28 cellular contexts compared by ENCODE assay signal in genomic region chr5:179118338-179118737, GRCh38.
"Had no signal": no experiment of that assay in that cellular context is flagged by ENCODE, and none has a peak within 500 bp of the region (broad histone marks: within the 10 kb centered on the region; RNA-seq: fewer than 3 reads in every experiment).

No MANE protein-coding gene starts in this region.

- H3K4me1 ChIP-seq: foreskin keratinocyte, gastrocnemius medialis, heart left ventricle had no signal

- H3K4me3 ChIP-seq: coronary artery, dorsolateral prefrontal cortex, gastrocnemius medialis, heart left ventricle had no signal

- H3K27ac ChIP-seq: brain microvascular endothelial cell, coronary artery, dorsolateral prefrontal cortex, foreskin keratinocyte, gastrocnemius medialis, heart left ventricle, WERI-Rb-1 had no signal

- H3K36me3 ChIP-seq: gastrocnemius medialis, heart left ventricle, WERI-Rb-1 had no signal

- H3K27me3 ChIP-seq: brain microvascular endothelial cell, dorsolateral prefrontal cortex, foreskin keratinocyte, gastrocnemius medialis, heart left ventricle had no signal

- ATAC-seq: activated CD4-positive, CD25-positive, alpha-beta regulatory T cell treated with anti-CD3 and anti-CD28 coated beads, Interleukin-2, amount 50 U/mL, for 24 hours; activated T-cell treated with anti-CD3 and anti-CD28 coated beads, Interleukin-2, amount 50 U/mL, for 4 hours; activated T-helper 17 cell treated with anti-CD3 and anti-CD28 coated beads, Interleukin-2, amount 50 U/mL, for 72 hours; esophagus mucosa; foreskin keratinocyte; gastrocnemius medialis; heart left ventricle; T-helper 17 cell had no signal

- H3K9me3 ChIP-seq: gastrocnemius medialis had no signal

- DNase-seq: activated B cell treated with CpG ODN at 0.5 μM for 24 hours; activated CD4-positive, alpha-beta memory T cell treated with anti-CD3 and anti-CD28 coated beads for 36 hours; activated CD4-positive, alpha-beta T cell treated with anti-CD3 and anti-CD28 coated beads for 48 hours; activated CD8-positive, alpha-beta memory T cell treated with anti-CD3 and anti-CD28 coated beads for 24 hours; activated effector memory CD4-positive, alpha-beta T cell treated with Interleukin-2 at 50 U/mL for 16 hours; activated gamma-delta T cell treated with Interleukin-2 at 50 U/mL for 16 hours; activated naive CD4-positive, alpha-beta T cell treated with anti-CD3 and anti-CD28 coated beads, Interleukin-2, amount 50 U/mL, for 16 hours; activated naive CD4-positive, alpha-beta T cell treated with Interleukin-2 at 50 U/mL for 16 hours; activated T-cell treated with anti-CD3 and anti-CD28 coated beads, Interleukin-2, amount 50 U/mL, for 4 hours; amniotic stem cell; anterior cingulate cortex; brain microvascular endothelial cell; central memory CD4-positive, alpha-beta T cell; cerebellar nuclear complex; dorsolateral prefrontal cortex; effector memory CD4-positive, alpha-beta T cell; foreskin keratinocyte; gastrocnemius medialis; glutamatergic neuron; heart left ventricle; T-helper 1 cell; T-helper 17 cell; T1000; WERI-Rb-1 had no signal
